Comparison of ENCODE assay signal across 8 cellular contexts in the genomic region with DNA sequence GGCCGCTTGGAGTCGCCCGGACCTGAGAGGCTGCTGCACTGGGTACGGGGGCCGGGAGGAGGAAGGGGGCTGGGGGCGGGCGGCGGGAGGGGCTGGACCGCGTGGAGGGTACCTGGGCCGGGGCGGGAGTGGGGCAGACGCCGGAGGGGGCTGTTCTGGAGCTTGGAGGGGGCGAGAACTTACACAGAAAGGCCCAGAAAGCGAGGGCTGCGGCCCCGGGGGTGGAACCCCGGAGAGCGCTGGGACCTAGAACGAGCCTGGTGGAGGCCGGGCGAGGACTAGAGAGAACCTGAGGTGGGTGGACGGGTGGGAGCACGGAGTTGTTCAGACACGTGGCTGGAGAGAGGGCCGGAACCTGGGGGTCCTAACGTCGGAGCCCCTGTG. TPM values are rescaled to one million over a fixed set of nuclear protein-coding genes. Genes with fewer than 3 reads are reported as not detected.
DNase-seq lines count a peak whose midpoint lies in the region; ATAC-seq lines count a peak whose summit lies in the region.

No MANE protein-coding gene starts in this region.

- peak overlapping the region; percentile 98 for H3K27ac Mint-ChIP-seq in activated T-helper 17 cell treated with anti-CD3 and anti-CD28 coated beads, Interleukin-2, amount 50 U/mL, for 72 hours
- peak overlapping the region; percentile 97 to 98 for H3K27ac Mint-ChIP-seq in stimulated activated naive CD8-positive, alpha-beta T cell treated with anti-CD3 and anti-CD28 coated beads, Interleukin-15, amount 100 ng/mL, for 72 hours

- peak overlapping the region; percentile 96 for H3K4me3 Mint-ChIP-seq in activated T-helper 17 cell treated with anti-CD3 and anti-CD28 coated beads, Interleukin-2, amount 50 U/mL, for 72 hours
- peak overlapping the region; percentile 96 to 98 for H3K4me3 Mint-ChIP-seq in stimulated activated naive CD8-positive, alpha-beta T cell treated with anti-CD3 and anti-CD28 coated beads, Interleukin-15, amount 100 ng/mL, for 72 hours

- no peak for ATAC-seq in activated T-helper 17 cell treated with anti-CD3 and anti-CD28 coated beads, Interleukin-2, amount 50 U/mL, for 72 hours (replicated peaks)
- peak; percentile 0 for ATAC-seq in stimulated activated naive CD8-positive, alpha-beta T cell treated with anti-CD3 and anti-CD28 coated beads, Interleukin-15, amount 100 ng/mL, for 72 hours
- no peak for ATAC-seq in GM21360 (IDR thresholded peaks at IDR 0.05; ENCODE audit: unreplicated experiment)

- H3K36me3 Mint-ChIP-seq in activated T-helper 17 cell treated with anti-CD3 and anti-CD28 coated beads, Interleukin-2, amount 50 U/mL, for 72 hours (ENCODE audit: low read depth) = peaks cover 72% of the 10 kb centered on the region

- H3K27me3 Mint-ChIP-seq in activated T-helper 17 cell treated with anti-CD3 and anti-CD28 coated beads, Interleukin-2, amount 50 U/mL, for 72 hours = no peaks in the 10 kb centered on the region
- H3K27me3 Mint-ChIP-seq in stimulated activated naive CD8-positive, alpha-beta T cell treated with anti-CD3 and anti-CD28 coated beads, Interleukin-15, amount 100 ng/mL, for 72 hours = no peaks in the 10 kb centered on the region

- DNase-seq in DMS53 (lab: John Stamatoyannopoulos, UW) (peak; percentile 57), DMS53 treated with DMSO at 0.1 percent for 48 hours (lab: John Stamatoyannopoulos, UW; ENCODE audit: unreplicated experiment) (no peak), islet precursor cell (no peak), dedifferentiated amniotic fluid mesenchymal stem cell (ENCODE audit: extremely low spot score) (no peak)
- DNase-seq in stimulated activated naive CD8-positive, alpha-beta T cell treated with anti-CD3 and anti-CD28 coated beads, Interleukin-15, amount 100 ng/mL, for 72 hours = no peak

- H3K4me1 Mint-ChIP-seq in activated T-helper 17 cell treated with anti-CD3 and anti-CD28 coated beads, Interleukin-2, amount 50 U/mL, for 72 hours = peaks cover 18% of the 10 kb centered on the region
- peaks cover 71% of the 10 kb centered on the region for H3K4me1 Mint-ChIP-seq in stimulated activated naive CD8-positive, alpha-beta T cell treated with anti-CD3 and anti-CD28 coated beads, Interleukin-15, amount 100 ng/mL, for 72 hours

- H3K9me3 ChIP-seq in iPS-18c (ENCODE audit: control insufficient read depth, insufficient read depth, low read length) = peaks cover 9% of the 10 kb centered on the region

- peaks cover 3% of the 10 kb centered on the region for H3K9me3 Mint-ChIP-seq in activated T-helper 17 cell treated with anti-CD3 and anti-CD28 coated beads, Interleukin-2, amount 50 U/mL, for 72 hours
- H3K9me3 Mint-ChIP-seq in stimulated activated naive CD8-positive, alpha-beta T cell treated with anti-CD3 and anti-CD28 coated beads, Interleukin-15, amount 100 ng/mL, for 72 hours = no peaks in the 10 kb centered on the region

- H3K4me3 ChIP-seq in iPS-18c (ENCODE audit: insufficient read depth, low read depth, low read length) = peak overlapping the region; percentile 64

RNA-seq across cellular contexts. Expression of gene ZNF581, which starts 0.3 kb away (rescaled TPM):
- total RNA-seq in activated T-helper 17 cell treated with anti-CD3 and anti-CD28 coated beads, Interleukin-2, amount 50 U/mL, for 72 hours = 10 to 100 TPM; 26.4 to 35.6 TPM

RNA-seq across cellular contexts. Expression of gene ZNF580, which starts 2.9 kb away (rescaled TPM):
- total RNA-seq in activated T-helper 17 cell treated with anti-CD3 and anti-CD28 coated beads, Interleukin-2, amount 50 U/mL, for 72 hours = 10 to 100 TPM; 21.9 to 22.2 TPM

RNA-seq across cellular contexts. Expression of gene CCDC106, which starts 4.3 kb away (rescaled TPM):
- 1 to 10 TPM; 2.4 to 2.6 TPM for total RNA-seq in activated T-helper 17 cell treated with anti-CD3 and anti-CD28 coated beads, Interleukin-2, amount 50 U/mL, for 72 hours

RNA-seq across cellular contexts. Expression of gene U2AF2, which starts 11.1 kb away (rescaled TPM):
- 100 to 1,000 TPM; 254 to 333 TPM for total RNA-seq in activated T-helper 17 cell treated with anti-CD3 and anti-CD28 coated beads, Interleukin-2, amount 50 U/mL, for 72 hours

RNA-seq across cellular contexts. Expression of gene ZNF784, which starts 19.4 kb away (rescaled TPM):
- 1 to 10 TPM; 4.6 to 5.3 TPM for total RNA-seq in activated T-helper 17 cell treated with anti-CD3 and anti-CD28 coated beads, Interleukin-2, amount 50 U/mL, for 72 hours
